23 cellular contexts compared by ENCODE assay signal in genomic region chr2:181770145-181770544, GRCh38.
A peak's percentile ranks its signal among the peaks of the same experiment; 100 is the strongest.
DNase-seq lines count a peak whose midpoint lies in the region; ATAC-seq, FAIRE-seq and TF ChIP-seq lines count a peak whose summit lies in the region.
"Had no signal": no experiment of that assay in that cellular context is flagged by ENCODE, and none has a peak within 500 bp of the region (broad histone marks: within the 10 kb centered on the region; RNA-seq: fewer than 3 reads in every experiment).

No MANE protein-coding gene starts in this region.

- FAIRE-seq in bronchial epithelial cell (lab: Jason Lieb, UNC): no peak
- FAIRE-seq: G401.6, K562 had no signal

- H3K27me3 ChIP-seq in PC-3 (ENCODE audit: low read length) (no peaks in the 10 kb centered on the region), bronchial epithelial cell (ENCODE audit: control insufficient read depth, insufficient read depth, low read length) (no peaks in the 10 kb centered on the region)
- H3K27me3 ChIP-seq: SJCRH30 had no signal

- no peak for TF ChIP-seq CTCF in PC-3 (conservative IDR thresholded peaks at IDR 0.05; ENCODE audit: low read depth, low read length)
- TF ChIP-seq CTCF in bronchial epithelial cell (IDR thresholded peaks at IDR 0.05; ENCODE audit: insufficient read depth, low read length, severe bottlenecking): no peak
- no peak for TF ChIP-seq CTCF in fibroblast of pulmonary artery (IDR thresholded peaks at IDR 0.05; ENCODE audit: low read length, missing control alignments)

- no peaks in the 10 kb centered on the region for H3K9me3 ChIP-seq in PC-3 (ENCODE audit: low read length)

- ATAC-seq in PC-3: peak; percentile 88
- ATAC-seq: K562 had no signal

- H3K4me3 ChIP-seq in PC-3 (ENCODE audit: low read length) (no peak overlapping the region), bronchial epithelial cell (ENCODE audit: low read depth, low read length) (no peak overlapping the region), fibroblast of pulmonary artery (replicated peaks; ENCODE audit: low read depth, low read length) (no peak overlapping the region)
- H3K4me3 ChIP-seq: K562, SJCRH30 had no signal

- H3K4me1 ChIP-seq in PC-3 (ENCODE audit: insufficient read depth, low read length): peaks cover 30% of the 10 kb centered on the region

- H3K9ac ChIP-seq in PC-3 (ENCODE audit: low read length): no peak overlapping the region

- no peak overlapping the region for H2AFZ ChIP-seq in PC-3 (ENCODE audit: low read length)

- H4K20me1 ChIP-seq in PC-3 (ENCODE audit: low read length): no peaks in the 10 kb centered on the region

- DNase-seq in PC-3 (peak; percentile 92), bronchial epithelial cell (ENCODE audit: low read depth) (peak; percentile 92), fibroblast of pulmonary artery (ENCODE audit: low read depth) (peak; percentile 54), stromal cell of bone marrow (ENCODE audit: low read depth) (peak; percentile 21), SIG-M5 (lab: John Stamatoyannopoulos, UW) (no peak), cerebellum (ENCODE audit: low spot score) (no peak), SKM-1 (lab: John Stamatoyannopoulos, UW; ENCODE audit: unreplicated experiment) (no peak)
- DNase-seq: ACHN; CD4-positive, CD25-positive, alpha-beta regulatory T cell; COR-L47; DMS 273 treated with DMSO at 0.1 percent for 48 hours; DND-41; H7; NCI-H1105 treated with DMSO at 0.1 percent for 48 hours; NCI-H1694 treated with DMSO at 0.1 percent for 48 hours; NCI-H2107; NCI-H2227 treated with DMSO at 0.1 percent for 48 hours; NCI-H510A treated with DMSO at 0.1 percent for 48 hours; NCI-H82; OCI-M1; SJCRH30 had no signal

- BruUV-seq in PC-3 (replicated peaks; lab: Mats Ljungman, UMichigan): no TSS peak

- no peaks in the 10 kb centered on the region for H3F3A ChIP-seq in PC-3 (ENCODE audit: low read length, unreplicated experiment)

- CTCF ChIA-PET in PC-3 (lab: Charles Lee): no interaction called here

- intact Hi-C loops in PC-3 (cut with micrococcal nuclease): loop anchor here (2.0 kb wide), 3 partner anchors 15 to 121 kb away; partner anchors contain the start of gene ITPRID2

- no peaks in the 10 kb centered on the region for H3K9me2 ChIP-seq in PC-3 (replicated peaks; ENCODE audit: low read length)

- H3K79me2 ChIP-seq in PC-3 (ENCODE audit: low read length): no peaks in the 10 kb centered on the region

- POLR2A ChIA-PET in PC-3 (lab: Charles Lee; ENCODE audit: unreplicated experiment): interaction anchor here (0.6 kb wide), 2 partner anchors 117 to 129 kb away, joined by 4 to 5 read pairs; no protein-coding TSS in a partner anchor

- H3K4me2 ChIP-seq in PC-3 (ENCODE audit: low read length): peak overlapping the region; percentile 16; the same call in 1 of the 2 replicates

- H3K36me3 ChIP-seq in PC-3 (ENCODE audit: low read depth, low read length) (no peaks in the 10 kb centered on the region), bronchial epithelial cell (ENCODE audit: control insufficient read depth, insufficient read depth, low read length) (no peaks in the 10 kb centered on the region)
- H3K36me3 ChIP-seq: SJCRH30 had no signal

- peak overlapping the region; percentile 26; the same call in 1 of the 2 replicates for H3K27ac ChIP-seq in PC-3 (ENCODE audit: low read length)
- H3K27ac ChIP-seq: SJCRH30 had no signal

Comparison
In these comparisons a context has a peak if more than half of its experiments do, and no peak if none do; other contexts are left out.
1. DNase-seq: peak in PC-3 (single experiment), bronchial epithelial cell (single experiment), fibroblast of pulmonary artery (single experiment) and stromal cell of bone marrow (single experiment); none in SIG-M5 (single experiment), cerebellum (single experiment) and SKM-1 (single experiment).